8 cellular contexts compared by ENCODE assay signal in genomic region chrX:120468479-120468824, GRCh38. TPM values are rescaled to one million over a fixed set of nuclear protein-coding genes. Genes with fewer than 3 reads are reported as not detected.
DNase-seq lines count a peak whose midpoint lies in the region; ATAC-seq and FAIRE-seq lines count a peak whose summit lies in the region.

No MANE protein-coding gene starts in this region.

- H3K9me3 Mint-ChIP-seq in activated CD8-positive, alpha-beta T cell treated with anti-CD3 and anti-CD28 coated beads, Interleukin-2, amount 10 ng/mL, durations not matched to agents 7 days and 5 days (ENCODE audit: insufficient read depth), result no peaks in the 10 kb centered on the region
- H3K9me3 Mint-ChIP-seq in stimulated activated effector memory CD8-positive, alpha-beta T cell treated with anti-CD3 and anti-CD28 coated beads, Interleukin-12 subunit alpha, Interleukin-12 subunit beta, amount 100 ng/mL, for 72 hours, result no peaks in the 10 kb centered on the region

- H3K27me3 Mint-ChIP-seq in activated CD8-positive, alpha-beta T cell treated with anti-CD3 and anti-CD28 coated beads, Interleukin-2, amount 10 ng/mL, durations not matched to agents 7 days and 5 days (ENCODE audit: low read depth), result peaks cover 2% of the 10 kb centered on the region

- in situ Hi-C loops in HAP-1 (cut with MboI; ENCODE audit: low sequenced_read_pairs), result no loop called here

- no peaks in the 10 kb centered on the region for H3K36me3 ChIP-seq in HAP-1 (replicated peaks)

- H3K4me1 ChIP-seq in HAP-1, result peaks cover 9% of the 10 kb centered on the region

- peak overlapping the region; percentile 93 for H3K27ac Mint-ChIP-seq in activated CD8-positive, alpha-beta T cell treated with anti-CD3 and anti-CD28 coated beads, Interleukin-2, amount 10 ng/mL, durations not matched to agents 7 days and 5 days
- H3K27ac Mint-ChIP-seq in stimulated activated effector memory CD8-positive, alpha-beta T cell treated with anti-CD3 and anti-CD28 coated beads, Interleukin-12 subunit alpha, Interleukin-12 subunit beta, amount 100 ng/mL, for 72 hours, result peak overlapping the region; percentile 97

- POLR2A ChIA-PET in activated CD8-positive, alpha-beta T cell treated with anti-CD3 and anti-CD28 coated beads, Interleukin-2, amount 10 ng/mL, durations not matched to agents 7 days and 5 days (lab: Charles Lee), result interaction anchor here (1.6 kb wide), 1 partner anchor 11 kb away, joined by 6 read pairs; no protein-coding TSS in a partner anchor

- no peaks in the 10 kb centered on the region for H3K9me3 ChIP-seq in HAP-1

- no peaks in the 10 kb centered on the region for H3K27me3 ChIP-seq in HAP-1 (ENCODE audit: low read depth)

- CTCF ChIA-PET in activated CD8-positive, alpha-beta T cell treated with anti-CD3 and anti-CD28 coated beads, Interleukin-2, amount 10 ng/mL, durations not matched to agents 7 days and 5 days (lab: Charles Lee), result interaction anchor here (0.6 to 2.0 kb wide), 3 partner anchors 17 to 33 kb away, joined by 3 to 5 read pairs (median 4); no protein-coding TSS in a partner anchor

- peaks cover 8% of the 10 kb centered on the region for H3K4me1 Mint-ChIP-seq in activated CD8-positive, alpha-beta T cell treated with anti-CD3 and anti-CD28 coated beads, Interleukin-2, amount 10 ng/mL, durations not matched to agents 7 days and 5 days (ENCODE audit: low read depth)
- peaks cover 12% of the 10 kb centered on the region for H3K4me1 Mint-ChIP-seq in stimulated activated effector memory CD8-positive, alpha-beta T cell treated with anti-CD3 and anti-CD28 coated beads, Interleukin-12 subunit alpha, Interleukin-12 subunit beta, amount 100 ng/mL, for 72 hours

- peak overlapping the region; percentile 93 for H3K4me3 Mint-ChIP-seq in activated CD8-positive, alpha-beta T cell treated with anti-CD3 and anti-CD28 coated beads, Interleukin-2, amount 10 ng/mL, durations not matched to agents 7 days and 5 days
- H3K4me3 Mint-ChIP-seq in stimulated activated effector memory CD8-positive, alpha-beta T cell treated with anti-CD3 and anti-CD28 coated beads, Interleukin-12 subunit alpha, Interleukin-12 subunit beta, amount 100 ng/mL, for 72 hours, result peak overlapping the region; percentile 89

- FAIRE-seq in urothelium cell line (lab: Jason Lieb, UNC), result no peak

- H3K36me3 Mint-ChIP-seq in activated CD8-positive, alpha-beta T cell treated with anti-CD3 and anti-CD28 coated beads, Interleukin-2, amount 10 ng/mL, durations not matched to agents 7 days and 5 days (ENCODE audit: low read depth), result peaks cover 2% of the 10 kb centered on the region
- no peaks in the 10 kb centered on the region for H3K36me3 Mint-ChIP-seq in stimulated activated effector memory CD8-positive, alpha-beta T cell treated with anti-CD3 and anti-CD28 coated beads, Interleukin-12 subunit alpha, Interleukin-12 subunit beta, amount 100 ng/mL, for 72 hours

- DNase-seq in HAP-1 (ENCODE audit: low spot score in 2 of 2) (no peak), kidney glomerular epithelial cell (lab: John Stamatoyannopoulos, UW) (no peak), activated gamma-delta T cell (lab: John Stamatoyannopoulos, UW) (no peak), urothelium cell line (ENCODE audit: low spot score) (no peak), middle frontal gyrus (ENCODE audit: extremely low spot score, low spot score) (no peak)
- no peak for DNase-seq in activated CD8-positive, alpha-beta T cell treated with anti-CD3 and anti-CD28 coated beads, Interleukin-2, amount 10 ng/mL, durations not matched to agents 7 days and 5 days
- no peak for DNase-seq in stimulated activated effector memory CD8-positive, alpha-beta T cell treated with anti-CD3 and anti-CD28 coated beads, Interleukin-12 subunit alpha, Interleukin-12 subunit beta, amount 100 ng/mL, for 72 hours (ENCODE audit: low spot score in 2 of 2)

- no peak for ATAC-seq in activated CD8-positive, alpha-beta T cell treated with anti-CD3 and anti-CD28 coated beads, Interleukin-2, amount 10 ng/mL, durations not matched to agents 7 days and 5 days
- ATAC-seq in stimulated activated effector memory CD8-positive, alpha-beta T cell treated with anti-CD3 and anti-CD28 coated beads, Interleukin-12 subunit alpha, Interleukin-12 subunit beta, amount 100 ng/mL, for 72 hours, result no peak

- peak overlapping the region; percentile 94 for H3K4me3 ChIP-seq in HAP-1
- H3K4me3 ChIP-seq in iPS-11a (ENCODE audit: low read depth, low read length), result peak overlapping the region; percentile 58

RNA-seq across cellular contexts. Expression of gene LAMP2, which starts 0.6 kb away (rescaled TPM):
- total RNA-seq in activated CD8-positive, alpha-beta T cell treated with anti-CD3 and anti-CD28 coated beads, Interleukin-2, amount 10 ng/mL, durations not matched to agents 7 days and 5 days, result 10 to 100 TPM; 36.8 to 37.9 TPM
